8 cellular contexts compared by ENCODE assay signal in the genomic region with DNA sequence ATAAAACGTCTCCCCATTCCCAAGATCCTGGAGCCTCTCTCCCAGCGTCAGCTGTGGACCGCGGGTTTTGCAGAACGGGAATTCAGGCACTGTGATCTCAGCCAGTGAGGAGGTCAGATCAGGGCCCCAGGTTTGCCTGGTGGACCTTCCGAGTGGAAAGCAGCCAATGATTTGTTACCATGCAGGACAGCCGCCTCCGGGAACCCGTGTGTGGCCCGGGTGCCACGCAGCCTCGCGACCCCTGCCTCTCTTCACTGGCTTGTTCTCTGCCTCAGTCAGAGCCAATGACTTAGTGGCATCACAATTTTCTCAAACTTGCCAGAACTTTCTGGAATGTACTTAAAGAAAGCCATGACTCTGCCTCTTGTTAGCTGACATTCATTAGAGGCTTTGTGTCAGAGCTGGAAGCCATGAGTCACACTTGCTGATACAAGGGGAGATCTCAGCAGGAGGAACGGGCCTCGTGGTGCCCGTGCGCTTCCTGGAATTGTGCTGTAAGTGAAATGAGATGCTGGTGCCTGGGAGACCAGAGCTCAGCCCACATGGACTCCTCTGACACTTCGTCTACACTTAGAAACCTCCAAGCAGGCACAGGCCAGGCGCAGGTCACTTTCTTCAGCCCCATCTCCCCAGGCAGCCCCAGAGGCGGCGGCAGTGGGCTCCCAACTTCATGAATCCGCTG.
DNase-seq lines count a peak whose midpoint lies in the region; ATAC-seq and TF ChIP-seq lines count a peak whose summit lies in the region.

No MANE protein-coding gene starts in this region.

- H3K36me3 ChIP-seq in SJSA1 = no peaks in the 10 kb centered on the region
- H3K36me3 ChIP-seq in skeletal muscle tissue (ENCODE audit: control insufficient read depth in 3 of 3, insufficient read depth in 3 of 3, low read length in 3 of 3) = no peaks in the 10 kb centered on the region

- DNase-seq in NCI-H1092 (lab: John Stamatoyannopoulos, UW) (peak; percentile 15), NCI-H1092 treated with DMSO at 0.1 percent for 48 hours (lab: John Stamatoyannopoulos, UW) (no peak), SJSA1 (ENCODE audit: low read depth in 1 of 2, low spot score in 2 of 2) (peak; percentile 90 to 92), glomerular endothelial cell (ENCODE audit: extremely low read depth, low read depth, low spot score) (peak; percentile 87), activated gamma-delta T cell (lab: John Stamatoyannopoulos, UW) (no peak), GM13976 (ENCODE audit: low spot score) (no peak)

- TF ChIP-seq CTCF in GM13976 (IDR thresholded peaks at IDR 0.05; ENCODE audit: borderline replicate concordance, control extremely low read depth, extremely low read depth, insufficient read depth, missing control alignments) = no peak

- peaks cover 28% of the 10 kb centered on the region for H3K4me1 ChIP-seq in SJSA1 (replicated peaks)
- peaks cover 5 to 12% (median 6%) of the 10 kb centered on the region in 3 donors for H3K4me1 ChIP-seq in skeletal muscle tissue (ENCODE audit: control insufficient read depth in 3 of 3, insufficient read depth in 3 of 3, low read length in 3 of 3)

- peak overlapping the region in 1 of 3 donors; percentile 64 for H3K9ac ChIP-seq in skeletal muscle tissue (ENCODE audit: low read depth in 1 of 3, low read length in 3 of 3)

- H3K9me3 ChIP-seq in SJSA1 (replicated peaks) (no peaks in the 10 kb centered on the region), skeletal muscle tissue (ENCODE audit: control insufficient read depth in 3 of 3, low read length in 3 of 3) (no peaks in the 10 kb centered on the region)

- no peak overlapping the region for H3K4me3 ChIP-seq in SJSA1
- peak overlapping the region; percentile 11 to 46 (median 45) for H3K4me3 ChIP-seq in skeletal muscle tissue (ENCODE audit: low read length in 3 of 3)

- in situ Hi-C loops in GM13976 (cut with MboI; ENCODE audit: low sequenced_read_pairs, unreplicated experiment) = no loop called here

- ATAC-seq in HG02970 (IDR thresholded peaks at IDR 0.05; ENCODE audit: low FRiP score, unreplicated experiment) = no peak

- H3K27me3 ChIP-seq in SJSA1 (replicated peaks) (no peaks in the 10 kb centered on the region), skeletal muscle tissue (ENCODE audit: control insufficient read depth in 3 of 3, insufficient read depth in 3 of 3, low read length in 3 of 3) (no peaks in the 10 kb centered on the region)

- peak overlapping the region; percentile 88 for H3K27ac ChIP-seq in SJSA1
- H3K27ac ChIP-seq in skeletal muscle tissue (ENCODE audit: low read depth, low read length) = peak overlapping the region; percentile 47

Comparison
In these comparisons a context has a peak if more than half of its experiments do, and no peak if none do; other contexts are left out.
1. DNase-seq: peak in NCI-H1092 (single experiment), SJSA1 (2 of 2) and glomerular endothelial cell (single experiment); none in NCI-H1092 treated with DMSO at 0.1 percent for 48 hours (single experiment), activated gamma-delta T cell (single experiment) and GM13976 (single experiment).